Comparison of ENCODE assay signal across 11 cellular contexts in the genomic region with DNA sequence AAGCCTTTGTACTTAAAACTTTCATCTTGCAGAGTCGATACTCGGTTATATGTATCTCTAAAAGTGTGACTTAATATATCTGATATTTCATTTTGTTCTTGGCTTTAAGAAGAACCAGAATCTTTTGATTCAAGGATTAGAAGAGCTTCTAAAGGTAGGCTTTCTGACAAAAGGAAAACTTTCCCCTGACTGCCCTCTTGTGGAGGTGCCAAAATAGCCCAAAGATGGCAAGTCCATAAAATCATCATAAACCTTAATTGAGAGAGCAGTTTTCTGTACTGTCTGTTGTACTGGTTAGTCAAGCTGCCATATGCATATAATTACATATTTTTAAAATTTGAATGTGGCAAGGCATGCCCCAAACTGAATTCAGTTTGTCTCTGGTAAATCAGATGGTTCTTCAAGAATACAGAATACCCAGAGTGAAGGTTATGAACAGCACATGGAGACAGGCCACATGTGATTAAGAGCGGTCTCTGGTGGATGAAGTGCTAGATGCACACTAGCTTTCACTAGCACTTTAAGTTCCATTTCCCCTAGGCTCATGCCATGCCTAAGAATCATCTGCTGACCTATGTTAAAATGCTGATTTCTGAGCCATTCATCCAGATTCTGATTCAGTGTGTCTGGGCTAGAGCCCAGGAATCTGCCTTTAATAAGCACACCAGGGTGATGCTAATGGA. TPM values are rescaled to one million over a fixed set of nuclear protein-coding genes. Genes with fewer than 3 reads are reported as not detected.
A peak's percentile ranks its signal among the peaks of the same experiment; 100 is the strongest.
DNase-seq lines count a peak whose midpoint lies in the region; ATAC-seq, FAIRE-seq and TF ChIP-seq lines count a peak whose summit lies in the region.
"Had no signal": no experiment of that assay in that cellular context is flagged by ENCODE, and none has a peak within 500 bp of the region (broad histone marks: within the 10 kb centered on the region; RNA-seq: fewer than 3 reads in every experiment).

No MANE protein-coding gene starts in this region.

- no peak for DNase-seq in left cardiac atrium
- DNase-seq in left ventricle myocardium superior: no peak
- DNase-seq in NCI-H2196 (lab: John Stamatoyannopoulos, UW; ENCODE audit: unreplicated experiment): peak; percentile 50
- DNase-seq in GM12878 (ENCODE audit: low read depth, low spot score): no peak
- DNase-seq in thyroid gland: peak; percentile 15 to 29
- DNase-seq in stimulated activated CD4-positive, alpha-beta T cell treated with anti-CD3 and anti-CD28 coated beads, Interleukin-2, amount 100 ng/mL, for 48 hours: no peak
- DNase-seq in stimulated activated naive CD8-positive, alpha-beta T cell treated with anti-CD3 and anti-CD28 coated beads, Interleukin-15, amount 100 ng/mL, for 72 hours: no peak
- DNase-seq in gastrocnemius medialis: no peak
- DNase-seq: T1000 had no signal

- RAD21 ChIA-PET in GM12878 (lab: Charles Lee; ENCODE audit: unreplicated experiment): no interaction called here

- H2AFZ ChIP-seq in GM12878 (ENCODE audit: control insufficient read depth, low read depth, low read length): no peak overlapping the region

- H4K20me1 ChIP-seq in GM12878 (ENCODE audit: control insufficient read depth, insufficient read depth): no peaks in the 10 kb centered on the region

- H3K9ac ChIP-seq in GM12878 (ENCODE audit: control insufficient read depth, insufficient read depth, low read length): no peak overlapping the region

- intact Hi-C loops in left cardiac atrium (cut with DNase I): no loop called here
- intact Hi-C loops in left ventricle myocardium superior (cut with micrococcal nuclease): no loop called here
- intact Hi-C loops in GM12878 (cut with micrococcal nuclease; ENCODE audit: unreplicated experiment): no loop called here
- intact Hi-C loops in thyroid gland (cut with DNase I): no loop called here
- intact Hi-C loops in gastrocnemius medialis (cut with DNase I; ENCODE audit: low total_unique reads): no loop called here

- ATAC-seq in left cardiac atrium (peak; percentile 32 to 44), left ventricle myocardium superior (no peak), GM12878 (0 out of 3 replicates have a peak, but pooled peaks have one; percentile 27), gastrocnemius medialis (no peak)
- no peak for ATAC-seq in stimulated activated naive CD8-positive, alpha-beta T cell treated with anti-CD3 and anti-CD28 coated beads, Interleukin-15, amount 100 ng/mL, for 72 hours

- POLR2A ChIA-PET in GM12878 (lab: Charles Lee): no interaction called here

- SMC1A ChIA-PET in GM12878 (lab: Charles Lee; ENCODE audit: uncharacterized antibody, unreplicated experiment): interaction anchor here (0.8 kb wide), 1 partner anchor 102 kb away, joined by 3 read pairs; no protein-coding TSS in a partner anchor

- no peaks in the 10 kb centered on the region for H3K9me3 Mint-ChIP-seq in stimulated activated naive CD8-positive, alpha-beta T cell treated with anti-CD3 and anti-CD28 coated beads, Interleukin-15, amount 100 ng/mL, for 72 hours

- no peaks in the 10 kb centered on the region for H3K79me2 ChIP-seq in GM12878 (ENCODE audit: control insufficient read depth, insufficient read depth, low read length)

- H3K27ac ChIP-seq in GM12878 (ENCODE audit: control insufficient read depth, insufficient read depth) (no peak overlapping the region), thyroid gland (no peak overlapping the region), gastrocnemius medialis (no peak overlapping the region)

- no peak overlapping the region for H3K27ac Mint-ChIP-seq in stimulated activated naive CD8-positive, alpha-beta T cell treated with anti-CD3 and anti-CD28 coated beads, Interleukin-15, amount 100 ng/mL, for 72 hours
- H3K27ac Mint-ChIP-seq: CD4-positive, CD25-positive, alpha-beta regulatory T cell; nephron had no signal

- no peaks in the 10 kb centered on the region for H3K4me1 Mint-ChIP-seq in stimulated activated naive CD8-positive, alpha-beta T cell treated with anti-CD3 and anti-CD28 coated beads, Interleukin-15, amount 100 ng/mL, for 72 hours
- H3K4me1 Mint-ChIP-seq: CD4-positive, CD25-positive, alpha-beta regulatory T cell; nephron had no signal

- TF ChIP-seq POLR2A in GM12878 (IDR thresholded peaks at IDR 0.05; ENCODE audit: low read depth, low read length): no peak
- TF ChIP-seq POLR2A in thyroid gland (IDR thresholded peaks at IDR 0.05): no peak
- no peak for TF ChIP-seq POLR2A in gastrocnemius medialis (IDR thresholded peaks at IDR 0.05)

- no peak for TF ChIP-seq EP300 in GM12878 (IDR thresholded peaks at IDR 0.05; ENCODE audit: borderline replicate concordance in 1 of 2, control insufficient read depth in 1 of 2, low read depth in 2 of 2, low read length in 2 of 2)

- H3K36me3 ChIP-seq in GM12878 (ENCODE audit: control insufficient read depth in 2 of 2, insufficient read depth in 2 of 2, low read length in 1 of 2) (no peaks in the 10 kb centered on the region), thyroid gland (no peaks in the 10 kb centered on the region), gastrocnemius medialis (no peaks in the 10 kb centered on the region)

- no peak overlapping the region for H3K4me2 ChIP-seq in GM12878 (ENCODE audit: control insufficient read depth, insufficient read depth)

- H3K4me3 ChIP-seq in GM12878 (no peak overlapping the region), thyroid gland (replicated peaks in 1 of 3) (no peak overlapping the region), gastrocnemius medialis (no peak overlapping the region)

- H3K4me3 Mint-ChIP-seq in stimulated activated naive CD8-positive, alpha-beta T cell treated with anti-CD3 and anti-CD28 coated beads, Interleukin-15, amount 100 ng/mL, for 72 hours: no peak overlapping the region
- H3K4me3 Mint-ChIP-seq: CD4-positive, CD25-positive, alpha-beta regulatory T cell; nephron had no signal

- no peaks in the 10 kb centered on the region for H3K4me1 ChIP-seq in GM12878 (ENCODE audit: control insufficient read depth, insufficient read depth, low read length)
- H3K4me1 ChIP-seq in thyroid gland: no peaks in the 10 kb centered on the region
- H3K4me1 ChIP-seq in gastrocnemius medialis: no peaks in the 10 kb centered on the region

- in situ Hi-C loops in GM12878 (cut with MboI): no loop called here
- in situ Hi-C loops in gastrocnemius medialis (cut with MboI; ENCODE audit: low sequenced_read_pairs in 4 of 4): no loop called here

- H3K27me3 Mint-ChIP-seq in stimulated activated naive CD8-positive, alpha-beta T cell treated with anti-CD3 and anti-CD28 coated beads, Interleukin-15, amount 100 ng/mL, for 72 hours: peaks cover 8% of the 10 kb centered on the region
- H3K27me3 Mint-ChIP-seq: CD4-positive, CD25-positive, alpha-beta regulatory T cell had no signal

- H3K9me3 ChIP-seq in GM12878 (replicated peaks; ENCODE audit: control insufficient read depth, insufficient read depth, low read length) (no peaks in the 10 kb centered on the region), thyroid gland (no peaks in the 10 kb centered on the region), gastrocnemius medialis (no peaks in the 10 kb centered on the region)

- WGBS in GM12878 (ENCODE audit: insufficient coverage, insufficient replicate concordance, low lambda C conversion rate, missing lambda C conversion rate): 17% methylated on average over 3 of the region's 3 CpGs
- WGBS in thyroid gland, 2 donors: 55 to 63% methylated on average over 3 of the region's 3 CpGs

- peak; percentile 26; the same call in 1 of the 2 replicates for TF ChIP-seq RAD21 in GM12878 (IDR thresholded peaks at IDR 0.05; ENCODE audit: insufficient read depth, low read depth, low read length)

- CTCF ChIA-PET in GM12878 (lab: Yijun Ruan, JAX): interaction anchor here (0.6 to 2.9 kb wide), 6 partner anchors 10 to 639 kb away, joined by 3 to 11 read pairs (median 4); no protein-coding TSS in a partner anchor

- no TSS peak for BruUV-seq in GM12878 (replicated peaks; lab: Mats Ljungman, UMichigan)

- TF ChIP-seq CTCF in GM12878 (IDR thresholded peaks at IDR 0.05 in 2 of 3, conservative IDR thresholded peaks at IDR 0.05 in 1 of 3; ENCODE audit: control insufficient read depth in 2 of 3, extremely low read depth in 1 of 3, insufficient read depth in 1 of 3, low read depth in 3 of 3, low read length in 3 of 3): peak; percentile 32 to 37 (median 33); a peak in 3 of 6 replicates
- peak in 3 of 6 experiments; percentile 37 to 44 (median 42) for TF ChIP-seq CTCF in thyroid gland (IDR thresholded peaks at IDR 0.05)
- no peak for TF ChIP-seq CTCF in gastrocnemius medialis (IDR thresholded peaks at IDR 0.05 in 4 of 5, conservative IDR thresholded peaks at IDR 0.05 in 1 of 5)

- H3K27me3 ChIP-seq in GM12878 (replicated peaks in 1 of 2; ENCODE audit: control insufficient read depth in 2 of 2, insufficient read depth in 2 of 2, low read length in 1 of 2): no peaks in the 10 kb centered on the region
- no peaks in the 10 kb centered on the region for H3K27me3 ChIP-seq in thyroid gland
- no peaks in the 10 kb centered on the region for H3K27me3 ChIP-seq in gastrocnemius medialis

- no peak for FAIRE-seq in GM12878 (lab: Jason Lieb, UNC)

RNA-seq across cellular contexts. Expression of gene ELAVL4, which starts 27.7 kb away (rescaled TPM):
- 1 to 10 TPM in 1 of 2 donors, under 1 TPM in 1; 0.38 to 1.0 TPM for total RNA-seq in left cardiac atrium
- not detected for total RNA-seq in left ventricle myocardium superior
- total RNA-seq in GM12878 (2013; cell fraction: nucleolus; rRNA removed): not detected in 2 replicates
- not detected in 2 replicates for total RNA-seq in GM12878 (2014; rRNA removed)
- not detected in 2 replicates for total RNA-seq in GM12878 (2014; rRNA removed; fragmentation: Illumina TruSeq; extraction: Trizol)
- total RNA-seq in GM12878 (2021): not detected in 2 replicates
- not detected for polyA plus RNA-seq in GM12878 (2011; ENCODE audit: low read depth)
- not detected in 2 replicates for polyA plus RNA-seq in GM12878 (2011; rRNA removed)
- not detected in 2 replicates for polyA plus RNA-seq in GM12878 (2011; cell fraction: cytosol; rRNA removed)
- polyA plus RNA-seq in GM12878 (2011; cell fraction: nucleus; rRNA removed): not detected in 2 replicates
- not detected in 2 replicates for polyA plus RNA-seq in GM12878 (2012)
- polyA plus RNA-seq in GM12878 (2014; fragmentation: Illumina TruSeq; extraction: Trizol): 0.53 TPM in 1 of 2 replicates, not detected in the other
- polyA plus RNA-seq in GM12878 (2014; fragmentation: Nextera tagmentation; extraction: Ambion mirVana): under 1 TPM in 1 of 2 experiments, not detected in 1; 0.10 TPM
- polyA plus RNA-seq in GM12878 (2014; rRNA removed): not detected in 2 replicates
- polyA plus RNA-seq in GM12878 (2016; fragmentation: Nextera tagmentation; extraction: Ambion mirVana): under 1 TPM; 0.12 to 0.21 TPM
- polyA minus RNA-seq in GM12878 (2011; rRNA and poly(A)+ RNA removed): not detected in 2 replicates
- not detected in 2 replicates for polyA minus RNA-seq in GM12878 (2011; cell fraction: cytosol; rRNA and poly(A)+ RNA removed)
- polyA minus RNA-seq in GM12878 (2011; cell fraction: nucleus; rRNA and poly(A)+ RNA removed): not detected in 2 replicates
- not detected for total RNA-seq in thyroid gland
- not detected for total RNA-seq in gastrocnemius medialis
- total RNA-seq: CD4-positive, CD25-positive, alpha-beta regulatory T cell had no signal
- polyA plus RNA-seq: CD4-positive, CD25-positive, alpha-beta regulatory T cell had no signal

RNA-seq across cellular contexts. Expression of gene AGBL4, which starts 57.3 kb away (rescaled TPM):
- total RNA-seq in left cardiac atrium (1 to 10 TPM; 2.5 to 3.1 TPM), left ventricle myocardium superior (0.50 TPM), GM12878 (2014; rRNA removed) (not detected in 2 replicates), GM12878 (2014; rRNA removed; fragmentation: Illumina TruSeq; extraction: Trizol) (not detected in 2 replicates), GM12878 (2021) (not detected in 2 replicates), thyroid gland (1 to 10 TPM; 2.1 to 6.0 (median 4.8) TPM), gastrocnemius medialis (not detected)
- not detected in 2 replicates for total RNA-seq in GM12878 (2013; cell fraction: nucleolus; rRNA removed)
- not detected for polyA plus RNA-seq in GM12878 (2011; ENCODE audit: low read depth)
- polyA plus RNA-seq in GM12878 (2011; rRNA removed) (0.10 and 0.31 TPM in 2 replicates), GM12878 (2014; fragmentation: Illumina TruSeq; extraction: Trizol) (not detected in 2 replicates), GM12878 (2014; fragmentation: Nextera tagmentation; extraction: Ambion mirVana) (not detected), GM12878 (2014; rRNA removed) (not detected in 2 replicates), GM12878 (2016; fragmentation: Nextera tagmentation; extraction: Ambion mirVana) (not detected)
- polyA plus RNA-seq in GM12878 (2011; cell fraction: cytosol; rRNA removed): 0.12 and 0.18 TPM in 2 replicates
- 0.28 and 0.66 TPM in 2 replicates for polyA plus RNA-seq in GM12878 (2011; cell fraction: nucleus; rRNA removed)
- not detected in 2 replicates for polyA plus RNA-seq in GM12878 (2012)
- 0.98 TPM in 1 of 2 replicates, not detected in the other for polyA minus RNA-seq in GM12878 (2011; rRNA and poly(A)+ RNA removed)
- not detected in 2 replicates for polyA minus RNA-seq in GM12878 (2011; cell fraction: cytosol; rRNA and poly(A)+ RNA removed)
- 0.12 and 0.19 TPM in 2 replicates for polyA minus RNA-seq in GM12878 (2011; cell fraction: nucleus; rRNA and poly(A)+ RNA removed)
- polyA plus RNA-seq: CD4-positive, CD25-positive, alpha-beta regulatory T cell had no signal

Comparison
In these comparisons a context has a peak if more than half of its experiments do, and no peak if none do; other contexts are left out.
1. ATAC-seq: peak in left cardiac atrium (2 of 2) and GM12878 (single experiment); none in left ventricle myocardium superior (single experiment), stimulated activated naive CD8-positive, alpha-beta T cell treated with anti-CD3 and anti-CD28 coated beads, Interleukin-15, amount 100 ng/mL, for 72 hours (single experiment) and gastrocnemius medialis (0 of 2).
2. DNase-seq: peak in NCI-H2196 (single experiment) and thyroid gland (2 of 2); none in left cardiac atrium (single experiment), left ventricle myocardium superior (single experiment), GM12878 (single experiment), stimulated activated CD4-positive, alpha-beta T cell treated with anti-CD3 and anti-CD28 coated beads, Interleukin-2, amount 100 ng/mL, for 48 hours (0 of 2), stimulated activated naive CD8-positive, alpha-beta T cell treated with anti-CD3 and anti-CD28 coated beads, Interleukin-15, amount 100 ng/mL, for 72 hours (0 of 2) and gastrocnemius medialis (0 of 2).
3. CTCF ChIP-seq: peak in GM12878 (3 of 3); none in gastrocnemius medialis (0 of 5).